ENCODE assay signal across 8 cellular contexts in genomic region chr20:45833883-45834796, GRCh38. TPM values are rescaled to one million over a fixed set of nuclear protein-coding genes. Genes with fewer than 3 reads are reported as not detected.
A peak's percentile ranks its signal among the peaks of the same experiment; 100 is the strongest.
DNase-seq lines count a peak whose midpoint lies in the region; ATAC-seq and TF ChIP-seq lines count a peak whose summit lies in the region.

No MANE protein-coding gene starts in this region.

- WGBS in testis, 2 donors, result 1% methylated on average over 24 to 70 of the region's 71 CpGs

- peak overlapping the region; percentile 59 for H3K27ac ChIP-seq in naive thymus-derived CD4-positive, alpha-beta T cell (ENCODE audit: low read depth, low read length)
- H3K27ac ChIP-seq in testis, result peak overlapping the region; percentile 92 to 95

- H3K27ac Mint-ChIP-seq in naive thymus-derived CD4-positive, alpha-beta T cell, result peak overlapping the region in 1 of 9 donors; percentile 59

- peak overlapping the region; percentile 61 for H3K4me3 ChIP-seq in naive thymus-derived CD4-positive, alpha-beta T cell (ENCODE audit: low read length)
- peak overlapping the region; percentile 83 to 84 for H3K4me3 ChIP-seq in testis

- no peak for TF ChIP-seq POLR2A in testis (IDR thresholded peaks at IDR 0.05)

- H3K4me3 Mint-ChIP-seq in naive thymus-derived CD4-positive, alpha-beta T cell, result peak overlapping the region; percentile 62 to 95 (median 88)

- POLR2A ChIA-PET in naive thymus-derived CD4-positive, alpha-beta T cell (lab: Charles Lee), result interaction anchor here (0.9 to 1.2 kb wide), 4 partner anchors 10 to 47 kb away, joined by 3 to 5 read pairs (median 4); partner anchors contain the start of gene ZSWIM1

- no peak for TF ChIP-seq CTCF in testis (IDR thresholded peaks at IDR 0.05)

- no peaks in the 10 kb centered on the region for H3K36me3 ChIP-seq in naive thymus-derived CD4-positive, alpha-beta T cell (ENCODE audit: control insufficient read depth in 2 of 3, insufficient read depth in 3 of 3, low read length in 3 of 3)
- H3K36me3 ChIP-seq in testis (ENCODE audit: low read depth, missing control alignments), result no peaks in the 10 kb centered on the region

- DNase-seq in 8988T (peak; percentile 86), NCI-H748 (lab: John Stamatoyannopoulos, UW; ENCODE audit: unreplicated experiment) (peak; percentile 55), fibroblast of the conjunctiva (ENCODE audit: low read depth) (peak; percentile 59), testis (peak; percentile 84)
- peak; percentile 17 for DNase-seq in activated T-helper 9 cell treated with anti-CD3 and anti-CD28 coated beads, Interleukin-2, amount 50 U/mL, for 16 hours (ENCODE audit: low read depth)
- peak; percentile 28 to 65 (median 42) for DNase-seq in naive thymus-derived CD4-positive, alpha-beta T cell
- DNase-seq in NK-92 treated with Interleukin-12 subunit alpha and Interleukin-12 subunit beta, amount 100 ng/mL, for 24 hours (lab: John Stamatoyannopoulos, UW), result no peak

- peak; percentile 61 for ATAC-seq in GM19455 (IDR thresholded peaks at IDR 0.05; ENCODE audit: unreplicated experiment)
- peak; percentile 74 for ATAC-seq in naive thymus-derived CD4-positive, alpha-beta T cell

- no peaks in the 10 kb centered on the region for H3K9me3 ChIP-seq in naive thymus-derived CD4-positive, alpha-beta T cell (ENCODE audit: control insufficient read depth in 2 of 3, low read length in 3 of 3)
- H3K9me3 ChIP-seq in testis, result no peaks in the 10 kb centered on the region

- peaks cover 4 to 5% of the 10 kb centered on the region in 2 donors for H3K4me1 ChIP-seq in naive thymus-derived CD4-positive, alpha-beta T cell (ENCODE audit: control insufficient read depth in 2 of 2, insufficient read depth in 2 of 2, low read length in 2 of 2)
- peaks cover 27% of the 10 kb centered on the region for H3K4me1 ChIP-seq in testis

- H3K36me3 Mint-ChIP-seq in naive thymus-derived CD4-positive, alpha-beta T cell, result peaks cover 0 to 2% (median 0%) of the 10 kb centered on the region in 5 donors

- H3K27me3 ChIP-seq in naive thymus-derived CD4-positive, alpha-beta T cell (ENCODE audit: control insufficient read depth in 2 of 2, insufficient read depth in 2 of 2, low read length in 2 of 2), result no peaks in the 10 kb centered on the region
- H3K27me3 ChIP-seq in testis, result no peaks in the 10 kb centered on the region

- CTCF ChIA-PET in naive thymus-derived CD4-positive, alpha-beta T cell (lab: Charles Lee), result interaction anchor here (1.0 kb wide), 1 partner anchor 10 kb away, joined by 3 read pairs; no protein-coding TSS in a partner anchor

- H3K27me3 Mint-ChIP-seq in naive thymus-derived CD4-positive, alpha-beta T cell, result peaks cover 0 to 17% (median 0%) of the 10 kb centered on the region in 5 donors

- H3K4me1 Mint-ChIP-seq in naive thymus-derived CD4-positive, alpha-beta T cell, result peaks cover 6 to 14% (median 9%) of the 10 kb centered on the region in 7 donors

- intact Hi-C loops in naive thymus-derived CD4-positive, alpha-beta T cell (cut with micrococcal nuclease), result loop anchor here (1.0 kb wide), 2 partner anchors 22 to 23 kb away; partner anchors contain the start of genes ACOT8 (in 2 of the 2), ZSWIM3 (in 2 of the 2) and UBE2C (in 1 of the 2)
- intact Hi-C loops in testis (cut with DNase I; ENCODE audit: low total_unique reads), result no loop called here

- H3K9me3 Mint-ChIP-seq in naive thymus-derived CD4-positive, alpha-beta T cell, result no peaks in the 10 kb centered on the region

RNA-seq across cellular contexts. Expression of gene SNX21, which starts 0.5 kb away (rescaled TPM):
- 1 to 10 TPM in 3 of 5 experiments, under 1 TPM in 2; 0.93 to 4.9 (median 1.5) TPM for total RNA-seq in naive thymus-derived CD4-positive, alpha-beta T cell
- 1 to 10 TPM in 1 of 2 donors, under 1 TPM in 1; 0.30 to 1.1 TPM for polyA plus RNA-seq in naive thymus-derived CD4-positive, alpha-beta T cell
- 10 to 100 TPM; 77.9 to 82.4 TPM for total RNA-seq in testis
- 23.9 TPM for polyA plus RNA-seq in testis (ENCODE audit: insufficient read depth, low read depth, low replicate concordance)

RNA-seq across cellular contexts. Expression of gene TNNC2, which starts 7.0 kb away (rescaled TPM):
- 1 to 10 TPM in 1 of 5 experiments, under 1 TPM in 1, not detected in 3; 0.59 to 1.4 TPM for total RNA-seq in naive thymus-derived CD4-positive, alpha-beta T cell
- polyA plus RNA-seq in naive thymus-derived CD4-positive, alpha-beta T cell, result not detected
- total RNA-seq in testis, result 1 to 10 TPM; 4.6 to 6.5 TPM
- polyA plus RNA-seq in testis (ENCODE audit: insufficient read depth, low read depth, low replicate concordance), result 12.1 TPM

RNA-seq across cellular contexts. Expression of gene UBE2C, which starts 21.7 kb away (rescaled TPM):
- total RNA-seq in naive thymus-derived CD4-positive, alpha-beta T cell, result 100 to 1,000 TPM in 1 of 5 experiments, under 1 TPM in 3, not detected in 1; 0.50 to 129 (median 0.75) TPM
- polyA plus RNA-seq in naive thymus-derived CD4-positive, alpha-beta T cell, result not detected
- total RNA-seq in testis, result 10 to 100 TPM; 21.4 to 22.0 TPM
- 36.7 TPM for polyA plus RNA-seq in testis (ENCODE audit: insufficient read depth, low read depth, low replicate concordance)

RNA-seq across cellular contexts. Expression of gene ACOT8, which starts 23.1 kb away (rescaled TPM):
- total RNA-seq in naive thymus-derived CD4-positive, alpha-beta T cell, result 10 to 100 TPM; 20.5 to 35.5 (median 29.2) TPM
- 10 to 100 TPM; 33.8 to 38.7 TPM for polyA plus RNA-seq in naive thymus-derived CD4-positive, alpha-beta T cell
- total RNA-seq in testis, result 10 to 100 TPM; 71.2 to 79.6 TPM
- 44.4 TPM for polyA plus RNA-seq in testis (ENCODE audit: insufficient read depth, low read depth, low replicate concordance)

RNA-seq across cellular contexts. Expression of gene ZSWIM3, which starts 23.3 kb away (rescaled TPM):
- 1 to 10 TPM; 1.3 to 6.8 (median 6.0) TPM for total RNA-seq in naive thymus-derived CD4-positive, alpha-beta T cell
- 1 to 10 TPM; 1.2 to 3.1 TPM for polyA plus RNA-seq in naive thymus-derived CD4-positive, alpha-beta T cell
- 10 to 100 TPM in 1 of 2 donors, 1 to 10 TPM in 1; 9.3 to 12.8 TPM for total RNA-seq in testis
- polyA plus RNA-seq in testis (ENCODE audit: insufficient read depth, low read depth, low replicate concordance), result 8.0 TPM

Comparison
In these comparisons a context has a peak if more than half of its experiments do, and no peak if none do; other contexts are left out.
1. RNA of gene SNX21, which starts 0.5 kb away (total RNA-seq): 77.9 to 82.4 TPM in testis; 0.93 to 4.9 TPM in naive thymus-derived CD4-positive, alpha-beta T cell; every median in the first group is over 10 times any median in the second.